ENCODE assay signal across 1 cellular context in genomic region chr12:94205738-94206310, GRCh38.
TF ChIP-seq lines count a peak whose summit lies in the region.

No MANE protein-coding gene starts in this region.

TF ChIP-seq in H1, 55 proteins besides CTCF, POLR2A, EP300 and RAD21:
- TF ChIP-seq CHD7 (IDR thresholded peaks at IDR 0.05; ENCODE audit: insufficient replicate concordance, low read length) (no peak), CTBP2 (IDR thresholded peaks at IDR 0.05; ENCODE audit: borderline replicate concordance, insufficient read depth, insufficient read length, low read length) (no peak), JUND (IDR thresholded peaks at IDR 0.05; ENCODE audit: low read length) (no peak), SP1 (IDR thresholded peaks at IDR 0.05; ENCODE audit: low read depth, low read length) (no peak), RXRA (IDR thresholded peaks at IDR 0.05; ENCODE audit: insufficient read depth, low read depth, low read length) (no peak), E2F6 (IDR thresholded peaks at IDR 0.05) (no peak), ASH2L (IDR thresholded peaks at IDR 0.05; ENCODE audit: low read length) (no peak), FOSL1 (IDR thresholded peaks at IDR 0.05; ENCODE audit: insufficient read depth, low read depth, low read length) (no peak), MAX (IDR thresholded peaks at IDR 0.05) (no peak), RNF2 (IDR thresholded peaks at IDR 0.05; ENCODE audit: borderline replicate concordance, low read depth, low read length, missing control alignments, poor library complexity, severe bottlenecking) (no peak), SP4 (IDR thresholded peaks at IDR 0.05; ENCODE audit: low read length) (no peak)
